Comparison of ENCODE assay signal across 9 cellular contexts in the genomic region with DNA sequence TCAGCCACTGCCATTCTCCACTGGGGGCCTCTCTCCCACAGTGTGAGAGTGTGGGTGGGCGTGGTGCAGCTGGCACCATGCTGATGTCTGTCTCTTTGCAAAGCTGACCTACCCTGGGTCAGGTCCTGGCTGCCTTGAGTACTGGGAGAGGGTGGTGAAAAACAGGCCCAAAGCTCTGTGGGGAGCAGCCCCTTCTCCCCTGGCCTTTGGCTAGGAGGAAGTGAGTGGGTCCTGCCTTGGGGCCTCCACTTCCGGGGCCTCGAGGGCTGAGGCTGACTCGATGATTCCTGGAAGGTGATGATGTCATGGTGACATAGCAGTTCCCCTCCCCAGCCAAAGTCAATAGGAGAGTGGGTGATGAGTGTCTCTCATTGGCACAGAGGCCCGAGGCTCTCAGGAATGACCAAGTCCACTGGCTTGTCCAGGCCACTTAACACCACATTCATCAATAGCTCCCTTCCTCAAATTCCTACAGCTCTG. TPM values are rescaled to one million over a fixed set of nuclear protein-coding genes. Genes with fewer than 3 reads are reported as not detected.
DNase-seq lines count a peak whose midpoint lies in the region; ATAC-seq and TF ChIP-seq lines count a peak whose summit lies in the region.
"Had no signal": no experiment of that assay in that cellular context is flagged by ENCODE, and none has a peak within 500 bp of the region (broad histone marks: within the 10 kb centered on the region; RNA-seq: fewer than 3 reads in every experiment).

No MANE protein-coding gene starts in this region.

- no peaks in the 10 kb centered on the region for H3K9me3 ChIP-seq in ascending aorta
- H3K9me3 ChIP-seq in neural cell (ENCODE audit: low read length): no peaks in the 10 kb centered on the region
- H3K9me3 ChIP-seq in aorta (ENCODE audit: control insufficient read depth, low read length): peaks cover 1% of the 10 kb centered on the region
- no peaks in the 10 kb centered on the region for H3K9me3 ChIP-seq in BE2C

- no peaks in the 10 kb centered on the region for H4K20me1 ChIP-seq in neural cell (ENCODE audit: insufficient read depth)

- 25 to 31% methylated on average over 5 of the region's 5 CpGs for WGBS in aorta, 2 donors

- no peak overlapping the region for H2AFZ ChIP-seq in neural cell (ENCODE audit: low read depth, low read length)

- H3K4me1 ChIP-seq in ascending aorta (peaks cover 14 to 20% of the 10 kb centered on the region in 2 donors), aorta (ENCODE audit: control insufficient read depth in 1 of 2, insufficient read depth in 2 of 2, low read length in 2 of 2) (no peaks in the 10 kb centered on the region), BE2C (peaks cover 4% of the 10 kb centered on the region; the same call in 1 of the 2 replicates)

- ATAC-seq in aorta (ENCODE audit: low FRiP score) (peak; percentile 36), HG02973 (IDR thresholded peaks at IDR 0.05; ENCODE audit: unreplicated experiment) (no peak), GM18519 (IDR thresholded peaks at IDR 0.05; ENCODE audit: low FRiP score, unreplicated experiment) (no peak)

- TF ChIP-seq RAD21 in neural cell (conservative IDR thresholded peaks at IDR 0.05): no peak

- TF ChIP-seq EP300 in neural cell (conservative IDR thresholded peaks at IDR 0.05; ENCODE audit: poor library complexity, severe bottlenecking): no peak

- no peak overlapping the region for H3K4me2 ChIP-seq in neural cell (ENCODE audit: low read length)

- no peak overlapping the region for H3K9ac ChIP-seq in neural cell (ENCODE audit: low read length)

- no peaks in the 10 kb centered on the region for H3K79me2 ChIP-seq in neural cell (replicated peaks; ENCODE audit: insufficient read depth, low read length)

- no peaks in the 10 kb centered on the region for H3F3A ChIP-seq in neural cell (ENCODE audit: insufficient read depth, low read length, poor library complexity, severe bottlenecking)

- DNase-seq in EH (ENCODE audit: low read depth) (peak; percentile 93), RPMI7951 (ENCODE audit: low read depth) (peak; percentile 67), ascending aorta (ENCODE audit: low spot score in 2 of 2) (peak; percentile 61 to 92), aorta (peak; percentile 82 to 88), BE2C (no peak)

- intact Hi-C loops in ascending aorta (cut with DNase I) (loop anchor here (2.0 to 5.0 kb wide), 4 partner anchors 29 to 229 kb away; a partner anchor contains a TSS), aorta (cut with DNase I) (loop anchor here (2.0 to 10.0 kb wide), 4 partner anchors 51 to 229 kb away; a partner anchor contains a TSS)

- H3K9me2 ChIP-seq in neural cell (ENCODE audit: insufficient read depth, low read length): no peaks in the 10 kb centered on the region

- no peaks in the 10 kb centered on the region for H3K36me3 ChIP-seq in ascending aorta
- H3K36me3 ChIP-seq in neural cell (ENCODE audit: insufficient read depth, low read length): no peaks in the 10 kb centered on the region
- H3K36me3 ChIP-seq in aorta (ENCODE audit: control insufficient read depth in 1 of 2, insufficient read depth in 2 of 2, low read length in 1 of 2): no peaks in the 10 kb centered on the region
- no peaks in the 10 kb centered on the region for H3K36me3 ChIP-seq in BE2C

- TF ChIP-seq CTCF in ascending aorta (IDR thresholded peaks at IDR 0.05) (no peak), neural cell (IDR thresholded peaks at IDR 0.05; ENCODE audit: poor library complexity, severe bottlenecking) (no peak), BE2C (IDR thresholded peaks at IDR 0.05; ENCODE audit: low read depth, low read length) (no peak)

- H3K27me3 ChIP-seq in ascending aorta: no peaks in the 10 kb centered on the region
- no peaks in the 10 kb centered on the region for H3K27me3 ChIP-seq in neural cell (ENCODE audit: insufficient read depth, low read depth, low read length)
- H3K27me3 ChIP-seq in aorta (ENCODE audit: control insufficient read depth in 1 of 2, insufficient read depth in 2 of 2, low read length in 1 of 2): no peaks in the 10 kb centered on the region
- no peaks in the 10 kb centered on the region for H3K27me3 ChIP-seq in BE2C

- peak overlapping the region; percentile 82 to 83 for H3K27ac ChIP-seq in ascending aorta
- peak overlapping the region; percentile 60 for H3K27ac ChIP-seq in neural cell (ENCODE audit: low read length)
- peak overlapping the region in 1 of 2 donors; percentile 66 for H3K27ac ChIP-seq in aorta (ENCODE audit: low read depth in 1 of 2, low read length in 2 of 2)
- H3K27ac ChIP-seq: HL-60 had no signal

- H3K4me3 ChIP-seq in ascending aorta (peak overlapping the region in 1 of 2 donors; percentile 58), neural cell (ENCODE audit: low read length) (no peak overlapping the region), aorta (ENCODE audit: low read length in 2 of 2) (no peak overlapping the region), BE2C (ENCODE audit: low read depth, low read length) (no peak overlapping the region)

TF ChIP-seq in neural cell, 6 proteins besides CTCF, POLR2A, EP300 and RAD21:
- TF ChIP-seq, protein P1, sequence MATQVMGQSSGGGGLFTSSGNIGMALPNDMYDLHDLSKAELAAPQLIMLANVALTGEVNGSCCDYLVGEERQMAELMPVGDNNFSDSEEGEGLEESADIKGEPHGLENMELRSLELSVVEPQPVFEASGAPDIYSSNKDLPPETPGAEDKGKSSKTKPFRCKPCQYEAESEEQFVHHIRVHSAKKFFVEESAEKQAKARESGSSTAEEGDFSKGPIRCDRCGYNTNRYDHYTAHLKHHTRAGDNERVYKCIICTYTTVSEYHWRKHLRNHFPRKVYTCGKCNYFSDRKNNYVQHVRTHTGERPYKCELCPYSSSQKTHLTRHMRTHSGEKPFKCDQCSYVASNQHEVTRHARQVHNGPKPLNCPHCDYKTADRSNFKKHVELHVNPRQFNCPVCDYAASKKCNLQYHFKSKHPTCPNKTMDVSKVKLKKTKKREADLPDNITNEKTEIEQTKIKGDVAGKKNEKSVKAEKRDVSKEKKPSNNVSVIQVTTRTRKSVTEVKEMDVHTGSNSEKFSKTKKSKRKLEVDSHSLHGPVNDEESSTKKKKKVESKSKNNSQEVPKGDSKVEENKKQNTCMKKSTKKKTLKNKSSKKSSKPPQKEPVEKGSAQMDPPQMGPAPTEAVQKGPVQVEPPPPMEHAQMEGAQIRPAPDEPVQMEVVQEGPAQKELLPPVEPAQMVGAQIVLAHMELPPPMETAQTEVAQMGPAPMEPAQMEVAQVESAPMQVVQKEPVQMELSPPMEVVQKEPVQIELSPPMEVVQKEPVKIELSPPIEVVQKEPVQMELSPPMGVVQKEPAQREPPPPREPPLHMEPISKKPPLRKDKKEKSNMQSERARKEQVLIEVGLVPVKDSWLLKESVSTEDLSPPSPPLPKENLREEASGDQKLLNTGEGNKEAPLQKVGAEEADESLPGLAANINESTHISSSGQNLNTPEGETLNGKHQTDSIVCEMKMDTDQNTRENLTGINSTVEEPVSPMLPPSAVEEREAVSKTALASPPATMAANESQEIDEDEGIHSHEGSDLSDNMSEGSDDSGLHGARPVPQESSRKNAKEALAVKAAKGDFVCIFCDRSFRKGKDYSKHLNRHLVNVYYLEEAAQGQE (IDR thresholded peaks at IDR 0.05; ENCODE audit: borderline replicate concordance): no peak
- TF ChIP-seq POLR2AphosphoS5 (IDR thresholded peaks at IDR 0.05): no peak
- TF ChIP-seq MXI1 (conservative IDR thresholded peaks at IDR 0.05; ENCODE audit: poor library complexity, severe bottlenecking): no peak
- TF ChIP-seq TAF1 (IDR thresholded peaks at IDR 0.05; ENCODE audit: low read depth): no peak
- no peak for TF ChIP-seq SMC3 (conservative IDR thresholded peaks at IDR 0.05; ENCODE audit: poor library complexity)
- TF ChIP-seq EZH2 (IDR thresholded peaks at IDR 0.05; ENCODE audit: borderline replicate concordance, insufficient read depth, low read length, poor library complexity, severe bottlenecking): no peak
TF ChIP-seq in neural cell: peak in this region for 0.

RNA-seq across cellular contexts. Expression of a gene that starts 53.0 kb away (rescaled TPM):
- 7.6 and 10.7 TPM in 2 replicates for total RNA-seq in RPMI7951 (2014; rRNA removed; shearing (Covaris generic))
- total RNA-seq in ascending aorta (47.9 TPM), aorta (10 to 100 TPM; 11.4 to 42.2 TPM)
- polyA plus RNA-seq in neural cell (8.4 and 8.9 TPM in 2 replicates), aorta (10 to 100 TPM in 1 of 2 donors, 1 to 10 TPM in 1; 7.4 to 11.5 TPM)
- 17.7 and 22.2 TPM in 2 replicates for polyA minus RNA-seq in neural cell
- 9.9 TPM for polyA plus RNA-seq in BE2C (2012; ENCODE audit: insufficient read depth, insufficient read length, low read depth)
